In genomic region chr18:39799010-39799409, GRCh38 we compare ENCODE assay signal across 8 cellular contexts.
DNase-seq lines count a peak whose midpoint lies in the region; TF ChIP-seq lines count a peak whose summit lies in the region.
"Had no signal": no experiment of that assay in that cellular context is flagged by ENCODE, and none has a peak within 500 bp of the region (broad histone marks: within the 10 kb centered on the region; RNA-seq: fewer than 3 reads in every experiment).

No MANE protein-coding gene starts in this region.

- H4K20me1 ChIP-seq in H9 (ENCODE audit: control insufficient read depth, insufficient read depth, insufficient read length) = no peaks in the 10 kb centered on the region

- H3K27me3 Mint-ChIP-seq in H9 (ENCODE audit: low read depth) (no peaks in the 10 kb centered on the region), osteocyte (ENCODE audit: unreplicated experiment) (no peaks in the 10 kb centered on the region)

- no peak overlapping the region for H2BK120ac ChIP-seq in H9 (ENCODE audit: low read depth, low read length, poor library complexity, severe bottlenecking)

- H3K27ac Mint-ChIP-seq in H9 (peak overlapping the region in 2 of 3 experiments; percentile 81 to 98; a peak in 2 of 7 replicates), osteocyte (ENCODE audit: unreplicated experiment) (no peak overlapping the region)

- no peak overlapping the region for H2AFZ ChIP-seq in H9 (ENCODE audit: low read length)

- H4K91ac ChIP-seq in H9 (ENCODE audit: insufficient read length, low read depth, low read length) = no peak overlapping the region

- DNase-seq in H9 (no peak), NCI-H2227 treated with DMSO at 0.1 percent for 48 hours (lab: John Stamatoyannopoulos, UW) (peak; percentile 38), osteocyte (ENCODE audit: extremely low spot score, unreplicated experiment) (no peak), NCI-H524 treated with DMSO at 0.1 percent for 48 hours (lab: John Stamatoyannopoulos, UW) (no peak), NK-92 (lab: John Stamatoyannopoulos, UW; ENCODE audit: unreplicated experiment) (no peak), hepatic stellate cell (ENCODE audit: low spot score) (no peak)
- DNase-seq: cortex of kidney had no signal

- TF ChIP-seq CTCF in H9 (conservative IDR thresholded peaks at IDR 0.05) (no peak), osteocyte (IDR thresholded peaks at IDR 0.05) (no peak)

- H3K4me1 ChIP-seq in H9 (ENCODE audit: insufficient read depth, low read length) (peaks cover 7% of the 10 kb centered on the region; the same call in 1 of the 2 replicates), ectodermal cell (ENCODE audit: control insufficient read depth, insufficient read depth, low read length) (no peaks in the 10 kb centered on the region)

- no peak overlapping the region for H2BK5ac ChIP-seq in H9 (ENCODE audit: insufficient read length, low read length)

- H3K4me2 ChIP-seq in H9 (ENCODE audit: insufficient read depth, insufficient read length, low read length) = peak overlapping the region; percentile 27

- H3K4me3 ChIP-seq in ectodermal cell (ENCODE audit: insufficient read depth, low read depth, low read length) = peak overlapping the region; percentile 53

- no peak overlapping the region for H3K4ac ChIP-seq in H9 (ENCODE audit: low read depth, low read length)

- no peak overlapping the region for H2BK12ac ChIP-seq in H9 (ENCODE audit: insufficient read length, low read depth, low read length)

- H3K79me1 ChIP-seq in H9 (ENCODE audit: insufficient read depth, low read depth, low read length, poor library complexity, severe bottlenecking) = no peaks in the 10 kb centered on the region

- H3K27ac ChIP-seq in H9 (ENCODE audit: insufficient read length, low read depth, low read length) (no peak overlapping the region), ectodermal cell (ENCODE audit: insufficient read depth, low read depth, low read length, poor library complexity, severe bottlenecking) (no peak overlapping the region)

- peaks cover 11% of the 10 kb centered on the region for H3K9me3 ChIP-seq in H9 (ENCODE audit: control insufficient read depth, low read depth, low read length)
- peaks cover 7% of the 10 kb centered on the region for H3K9me3 ChIP-seq in ectodermal cell (ENCODE audit: control insufficient read depth, low read length)

- H4K5ac ChIP-seq in H9 (ENCODE audit: insufficient read length, low read depth, low read length) = no peak overlapping the region

- H3K4me3 Mint-ChIP-seq in H9 (peak overlapping the region; percentile 90 to 96), osteocyte (ENCODE audit: unreplicated experiment) (peak overlapping the region; percentile 86)

- H3K36me3 Mint-ChIP-seq in H9 (ENCODE audit: insufficient read depth in 1 of 3, low read depth in 3 of 3) (peaks cover 4 to 12% (median 6%) of the 10 kb centered on the region in 3 experiments; a peak in 5 of 7 replicates), osteocyte (ENCODE audit: unreplicated experiment) (no peaks in the 10 kb centered on the region)

- peak overlapping the region; percentile 39 for H3K9ac ChIP-seq in H9 (ENCODE audit: extremely low read depth, insufficient read length, low read length)

- H2AK5ac ChIP-seq in H9 (ENCODE audit: insufficient read length, low read length) = no peak overlapping the region

- WGBS in H9 (ENCODE audit: extremely low coverage, insufficient read length, low lambda C conversion rate) = no CpG with 5 or more reads among the region's 9 CpGs
- WGBS in ectodermal cell, 2 experiments = 32 to 70% methylated on average over 3 to 9 of the region's 9 CpGs

- H3K23me2 ChIP-seq in H9 (ENCODE audit: insufficient read length, low read depth, low read length, poor library complexity, severe bottlenecking) = no peaks in the 10 kb centered on the region

- no peak overlapping the region for H3T11ph ChIP-seq in H9 (ENCODE audit: low read length)

- no peaks in the 10 kb centered on the region for H3K36me3 ChIP-seq in ectodermal cell (ENCODE audit: control insufficient read depth, insufficient read depth, low read length)

- H3K9me3 Mint-ChIP-seq in H9 (peaks cover 10 to 19% of the 10 kb centered on the region in 2 experiments), osteocyte (ENCODE audit: unreplicated experiment) (no peaks in the 10 kb centered on the region)

- H3K79me2 ChIP-seq in H9 (ENCODE audit: insufficient read depth, low read length) = peaks cover 7% of the 10 kb centered on the region; the same call in 1 of the 2 replicates

- no peak overlapping the region for H3K18ac ChIP-seq in H9 (ENCODE audit: insufficient read length, low read depth, low read length)

- no peak overlapping the region for H3K23ac ChIP-seq in H9 (ENCODE audit: insufficient read length, low read depth, low read length)

- no peak overlapping the region for H4K8ac ChIP-seq in H9 (replicated peaks; ENCODE audit: insufficient read length, low read depth, low read length)

- no peak overlapping the region for H2BK20ac ChIP-seq in H9 (ENCODE audit: low read depth, low read length, poor library complexity, severe bottlenecking)

- no peak overlapping the region for H3K56ac ChIP-seq in H9 (ENCODE audit: insufficient read length, low read depth, low read length)

- H3K27me3 ChIP-seq in H9 (ENCODE audit: insufficient read depth, low read length) (no peaks in the 10 kb centered on the region), ectodermal cell (ENCODE audit: control insufficient read depth, insufficient read depth, low read length, poor library complexity, severe bottlenecking) (no peaks in the 10 kb centered on the region)

- H3K4me1 Mint-ChIP-seq in H9 (peaks cover 19 to 27% of the 10 kb centered on the region in 2 experiments), osteocyte (ENCODE audit: unreplicated experiment) (peaks cover 4% of the 10 kb centered on the region)

- no peak overlapping the region for H2BK15ac ChIP-seq in H9 (ENCODE audit: low read depth, low read length)

- H3K14ac ChIP-seq in H9 (ENCODE audit: insufficient read depth, low read length) = no peak overlapping the region
